ENCODE assay signal across 9 cellular contexts in the genomic region with DNA sequence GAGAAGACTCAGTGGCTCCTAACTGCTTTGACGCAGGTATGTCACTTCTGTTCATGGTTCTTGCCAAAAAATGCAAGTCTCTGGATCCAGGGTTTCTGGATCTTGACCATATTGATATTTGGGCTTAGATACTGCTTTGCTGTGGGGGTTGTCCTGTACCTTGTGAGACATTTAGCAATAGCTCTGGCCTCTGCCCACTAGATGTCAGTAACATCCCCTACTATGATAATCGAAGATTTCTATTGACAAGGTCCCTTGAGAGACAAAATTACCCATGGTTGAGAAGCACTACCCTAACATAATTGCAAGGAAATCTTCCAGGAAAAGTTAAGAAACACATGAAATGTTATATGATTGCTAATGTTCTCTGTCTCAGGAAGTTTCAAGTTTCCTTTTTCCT.
DNase-seq lines count a peak whose midpoint lies in the region; ATAC-seq and TF ChIP-seq lines count a peak whose summit lies in the region.
"Had no signal": no experiment of that assay in that cellular context is flagged by ENCODE, and none has a peak within 500 bp of the region (broad histone marks: within the 10 kb centered on the region; RNA-seq: fewer than 3 reads in every experiment).

No MANE protein-coding gene starts in this region.

- no peak for TF ChIP-seq POLR2A in Peyer's patch (IDR thresholded peaks at IDR 0.05)

- H3K4me3 ChIP-seq in mammary epithelial cell (replicated peaks in 1 of 3; ENCODE audit: insufficient read depth in 1 of 3, low read depth in 2 of 3, low read length in 3 of 3) (no peak overlapping the region), Peyer's patch (no peak overlapping the region)

- ATAC-seq in GM21528 (IDR thresholded peaks at IDR 0.05; ENCODE audit: low FRiP score, unreplicated experiment) (peak; percentile 74), GM19452 (IDR thresholded peaks at IDR 0.05; ENCODE audit: unreplicated experiment) (no peak)

- TF ChIP-seq CTCF in mammary epithelial cell (conservative IDR thresholded peaks at IDR 0.05 in 1 of 2, IDR thresholded peaks at IDR 0.05 in 1 of 2; ENCODE audit: extremely low read depth in 1 of 2, insufficient read depth in 1 of 2, low read depth in 1 of 2, low read length in 2 of 2), result peak; percentile 49 to 54
- TF ChIP-seq CTCF in Peyer's patch (IDR thresholded peaks at IDR 0.05), result peak in 3 of 6 experiments; percentile 51 to 68 (median 51)

- H3K27me3 ChIP-seq in mammary epithelial cell (ENCODE audit: insufficient read depth, low read length) (no peaks in the 10 kb centered on the region), Peyer's patch (no peaks in the 10 kb centered on the region)

- H3K79me2 ChIP-seq in mammary epithelial cell (ENCODE audit: insufficient read depth, low read length), result no peaks in the 10 kb centered on the region

- no peak overlapping the region for H2AFZ ChIP-seq in mammary epithelial cell (ENCODE audit: low read depth, low read length)

- intact Hi-C loops in mammary epithelial cell (cut with micrococcal nuclease), result loop anchor here (1.0 kb wide), 1 partner anchor 149 kb away; no protein-coding TSS in a partner anchor

- in situ Hi-C loops in mammary epithelial cell (cut with MboI; ENCODE audit: low sequenced_read_pairs in 2 of 2), result no loop called here

- no TSS peak for BruUV-seq in mammary epithelial cell (replicated peaks; lab: Mats Ljungman, UMichigan)

- H3K9me3 ChIP-seq in mammary epithelial cell (replicated peaks; ENCODE audit: insufficient read depth, low read length), result no peaks in the 10 kb centered on the region
- H3K9me3 ChIP-seq in Peyer's patch, result no peaks in the 10 kb centered on the region

- WGBS in mammary epithelial cell (ENCODE audit: low coverage, missing lambda C conversion rate), result 42% methylated on average over 2 of the region's 2 CpGs

- H3K4me2 ChIP-seq in mammary epithelial cell (ENCODE audit: insufficient read depth, low read depth, low read length), result no peak overlapping the region

- H4K20me1 ChIP-seq in mammary epithelial cell (ENCODE audit: insufficient read depth, low read length), result no peaks in the 10 kb centered on the region

- H3K36me3 ChIP-seq in mammary epithelial cell (ENCODE audit: insufficient read depth, low read length) (no peaks in the 10 kb centered on the region), Peyer's patch (no peaks in the 10 kb centered on the region)

- DNase-seq in GM04503 (ENCODE audit: low read depth) (peak; percentile 8), M059J (ENCODE audit: low read depth) (peak; percentile 19), mammary epithelial cell (peak; percentile 13), putamen (ENCODE audit: low spot score) (peak; percentile 5), Peyer's patch (no peak), GF-D8 (lab: John Stamatoyannopoulos, UW) (no peak)
- DNase-seq: naive B cell had no signal

- dilution Hi-C loops in mammary epithelial cell (cut with HindIII; ENCODE audit: low sequenced_read_pairs), result no loop called here

- CTCF ChIA-PET in mammary epithelial cell (lab: Charles Lee; ENCODE audit: low non-redundant PET), result no interaction called here

- no peak overlapping the region for H3K27ac ChIP-seq in mammary epithelial cell (ENCODE audit: insufficient read depth, low read depth, low read length)
- H3K27ac ChIP-seq in Peyer's patch, result no peak overlapping the region

- H3K9ac ChIP-seq in mammary epithelial cell (ENCODE audit: insufficient read depth, low read length), result no peak overlapping the region

- H3K4me1 ChIP-seq in mammary epithelial cell (ENCODE audit: insufficient read depth, low read length) (no peaks in the 10 kb centered on the region), Peyer's patch (no peaks in the 10 kb centered on the region)

Comparison
In these comparisons a context has a peak if more than half of its experiments do, and no peak if none do; other contexts are left out.
1. DNase-seq: peak in GM04503 (single experiment), M059J (single experiment), mammary epithelial cell (single experiment) and putamen (single experiment); none in Peyer's patch (0 of 3) and GF-D8 (single experiment).